38 cellular contexts compared by ENCODE assay signal in genomic region chr2:5132281-5132680, GRCh38.
"Had no signal": no experiment of that assay in that cellular context is flagged by ENCODE, and none has a peak within 500 bp of the region (broad histone marks: within the 10 kb centered on the region; RNA-seq: fewer than 3 reads in every experiment).

No MANE protein-coding gene starts in this region.

- H3K4me3 ChIP-seq: body of pancreas, breast epithelium had no signal

- H3K36me3 Mint-ChIP-seq: activated CD4-positive, alpha-beta memory T cell treated with anti-CD3 and anti-CD28 coated beads for 36 hours; activated naive CD4-positive, alpha-beta T cell treated with anti-CD3 and anti-CD28 coated beads, Interleukin-2, amount 50 U/mL, for 24 hours; activated naive CD8-positive, alpha-beta T cell; activated naive CD8-positive, alpha-beta T cell treated with anti-CD3 and anti-CD28 coated beads, Interleukin-2, amount 10 ng/mL, durations not matched to agents 7 days and 5 days had no signal

- H3K27ac Mint-ChIP-seq: activated B cell treated with CpG ODN at 0.5 μM for 24 hours; activated CD4-positive, alpha-beta memory T cell treated with anti-CD3 and anti-CD28 coated beads for 36 hours; activated CD4-positive, alpha-beta T cell treated with anti-CD3 and anti-CD28 coated beads, Interleukin-2, amount 10 ng/mL, durations not matched to agents 24 days and 14 days; activated CD8-positive, alpha-beta T cell treated with anti-CD3 and anti-CD28 coated beads for 36 hours; activated naive CD4-positive, alpha-beta T cell treated with anti-CD3 and anti-CD28 coated beads for 36 hours; activated naive CD4-positive, alpha-beta T cell treated with anti-CD3 and anti-CD28 coated beads, Interleukin-2, amount 50 U/mL, for 24 hours; activated naive CD8-positive, alpha-beta T cell; activated naive CD8-positive, alpha-beta T cell treated with anti-CD3 and anti-CD28 coated beads, Interleukin-2, amount 10 ng/mL, durations not matched to agents 7 days and 5 days; activated naive CD8-positive, alpha-beta T cell treated with anti-CD3 and anti-CD28 coated beads, Interleukin-2, amount 50 U/mL, for 24 hours; activated T-cell treated with anti-CD3 and anti-CD28 coated beads, Interleukin-2, amount 50 U/mL, for 72 hours; activated T-helper 1 cell treated with anti-CD3 and anti-CD28 coated beads, Interleukin-12 subunit alpha, Interleukin-12 subunit beta, Interleukin-2, Interleukin-4 antibody, amounts not matched to agents 30 ng/mL and 10 ng/mL and 1 ng/mL, durations not matched to agents 14 hours and 24 hours and 36 hours; activated T-helper 17 cell treated with anti-CD3 and anti-CD28 coated beads, Interleukin-2, amount 50 U/mL, for 72 hours; T-helper 1 cell treated with Interleukin-12 subunit alpha and Interleukin-12 subunit beta and Interleukin-4 antibody, amounts not matched to agents 30 μg/mL and 1 μg/mL, for 36 hours; T-helper 2 cell treated with Interferon-gamma antibody and Interleukin-4, amounts not matched to agents 5 μg/mL and 100 μg/mL, for 36 hours had no signal

- H3K9me3 ChIP-seq: body of pancreas, breast epithelium had no signal

- H3K4me1 ChIP-seq: body of pancreas, breast epithelium had no signal

- H3K4me1 Mint-ChIP-seq: activated B cell treated with CpG ODN at 0.5 μM for 24 hours; activated CD4-positive, alpha-beta T cell treated with anti-CD3 and anti-CD28 coated beads, Interleukin-2, amount 10 ng/mL, durations not matched to agents 24 days and 14 days; activated naive CD4-positive, alpha-beta T cell treated with anti-CD3 and anti-CD28 coated beads, Interleukin-2, amount 50 U/mL, for 24 hours; activated naive CD8-positive, alpha-beta T cell treated with anti-CD3 and anti-CD28 coated beads, Interleukin-2, amount 10 ng/mL, durations not matched to agents 7 days and 5 days; activated naive CD8-positive, alpha-beta T cell treated with anti-CD3 and anti-CD28 coated beads, Interleukin-2, amount 50 U/mL, for 24 hours; activated T-helper 17 cell treated with anti-CD3 and anti-CD28 coated beads, Interleukin-2, amount 50 U/mL, for 72 hours had no signal

- H3K9me3 Mint-ChIP-seq: activated B cell treated with CpG ODN at 0.5 μM for 24 hours; activated naive CD4-positive, alpha-beta T cell treated with anti-CD3 and anti-CD28 coated beads, Interleukin-2, amount 50 U/mL, for 24 hours had no signal

- H3K27me3 ChIP-seq: body of pancreas, brain microvascular endothelial cell, breast epithelium had no signal

- H3K36me3 ChIP-seq: brain microvascular endothelial cell, breast epithelium had no signal

- H3K27ac ChIP-seq: body of pancreas, brain microvascular endothelial cell, breast epithelium, VCaP had no signal

- H3K27me3 Mint-ChIP-seq: activated B cell treated with CpG ODN at 0.5 μM for 24 hours; activated CD4-positive, alpha-beta memory T cell treated with anti-CD3 and anti-CD28 coated beads for 36 hours; activated CD4-positive, alpha-beta T cell treated with anti-CD3 and anti-CD28 coated beads, Interleukin-2, amount 10 ng/mL, durations not matched to agents 24 days and 14 days; activated CD8-positive, alpha-beta T cell treated with anti-CD3 and anti-CD28 coated beads for 36 hours; activated naive CD4-positive, alpha-beta T cell treated with anti-CD3 and anti-CD28 coated beads, Interleukin-2, amount 50 U/mL, for 24 hours; activated naive CD8-positive, alpha-beta T cell; activated naive CD8-positive, alpha-beta T cell treated with anti-CD3 and anti-CD28 coated beads, Interleukin-2, amount 10 ng/mL, durations not matched to agents 7 days and 5 days; activated naive CD8-positive, alpha-beta T cell treated with anti-CD3 and anti-CD28 coated beads, Interleukin-2, amount 50 U/mL, for 24 hours; activated T-helper 17 cell treated with anti-CD3 and anti-CD28 coated beads, Interleukin-2, amount 50 U/mL, for 72 hours had no signal

- FAIRE-seq: astrocyte, TTC549 had no signal

- H3K4me3 Mint-ChIP-seq: activated B cell treated with CpG ODN at 0.5 μM for 24 hours; activated CD4-positive, alpha-beta memory T cell treated with anti-CD3 and anti-CD28 coated beads for 36 hours; activated CD4-positive, alpha-beta T cell treated with anti-CD3 and anti-CD28 coated beads, Interleukin-2, amount 10 ng/mL, durations not matched to agents 24 days and 14 days; activated CD8-positive, alpha-beta T cell treated with anti-CD3 and anti-CD28 coated beads for 36 hours; activated naive CD4-positive, alpha-beta T cell treated with anti-CD3 and anti-CD28 coated beads for 36 hours; activated naive CD4-positive, alpha-beta T cell treated with anti-CD3 and anti-CD28 coated beads, Interleukin-2, amount 50 U/mL, for 24 hours; activated naive CD8-positive, alpha-beta T cell; activated naive CD8-positive, alpha-beta T cell treated with anti-CD3 and anti-CD28 coated beads, Interleukin-2, amount 10 ng/mL, durations not matched to agents 7 days and 5 days; activated naive CD8-positive, alpha-beta T cell treated with anti-CD3 and anti-CD28 coated beads, Interleukin-2, amount 50 U/mL, for 24 hours; activated T-cell treated with anti-CD3 and anti-CD28 coated beads, Interleukin-2, amount 50 U/mL, for 4 hours; activated T-cell treated with anti-CD3 and anti-CD28 coated beads, Interleukin-2, amount 50 U/mL, for 72 hours; activated T-helper 1 cell treated with anti-CD3 and anti-CD28 coated beads, Interleukin-12 subunit alpha, Interleukin-12 subunit beta, Interleukin-2, Interleukin-4 antibody, amounts not matched to agents 30 ng/mL and 10 ng/mL and 1 ng/mL, durations not matched to agents 14 hours and 24 hours and 36 hours; activated T-helper 17 cell treated with anti-CD3 and anti-CD28 coated beads, Interleukin-2, amount 50 U/mL, for 72 hours; T-helper 1 cell treated with Interleukin-12 subunit alpha and Interleukin-12 subunit beta and Interleukin-4 antibody, amounts not matched to agents 30 μg/mL and 1 μg/mL, for 36 hours; T-helper 2 cell treated with Interferon-gamma antibody and Interleukin-4, amounts not matched to agents 5 μg/mL and 100 μg/mL, for 36 hours had no signal

- DNase-seq: activated B cell treated with CpG ODN at 0.5 μM for 24 hours; activated CD4-positive, alpha-beta memory T cell treated with anti-CD3 and anti-CD28 coated beads for 36 hours; activated CD4-positive, alpha-beta T cell treated with anti-CD3 and anti-CD28 coated beads for 4 hours; activated CD4-positive, alpha-beta T cell treated with anti-CD3 and anti-CD28 coated beads, Interleukin-2, amount 10 ng/mL, durations not matched to agents 24 days and 14 days; activated CD4-positive, alpha-beta T cell treated with anti-CD3 and anti-CD28 coated beads, Interleukin-2, amount 50 U/mL, for 1 hour; activated CD4-positive, alpha-beta T cell treated with anti-CD3 and anti-CD28 coated beads, Interleukin-2, amount 50 U/mL, for 4 hours; activated CD4-positive, CD25-positive, alpha-beta regulatory T cell treated with anti-CD3 and anti-CD28 coated beads, Interleukin-2, amount 50 U/mL, for 72 hours; activated CD8-positive, alpha-beta memory T cell treated with anti-CD3 and anti-CD28 coated beads, Interleukin-2, amount 50 U/mL, for 4 hours; activated CD8-positive, alpha-beta T cell treated with anti-CD3 and anti-CD28 coated beads for 36 hours; activated effector memory CD4-positive, alpha-beta T cell treated with anti-CD3 and anti-CD28 coated beads, Interleukin-2, amount 50 U/mL, for 16 hours; activated gamma-delta T cell treated with Interleukin-2 at 50 U/mL for 16 hours; activated naive CD4-positive, alpha-beta T cell; activated naive CD4-positive, alpha-beta T cell treated with anti-CD3 and anti-CD28 coated beads for 36 hours; activated naive CD8-positive, alpha-beta T cell treated with anti-CD3 and anti-CD28 coated beads, Interleukin-2, amount 10 ng/mL, durations not matched to agents 7 days and 5 days; activated naive CD8-positive, alpha-beta T cell treated with anti-CD3 and anti-CD28 coated beads, Interleukin-2, amount 50 U/mL, for 24 hours; activated T-cell treated with anti-CD3 and anti-CD28 coated beads for 4 hours; activated T-cell treated with anti-CD3 and anti-CD28 coated beads, Interleukin-2, amount 50 U/mL, for 1 hour; activated T-cell treated with anti-CD3 and anti-CD28 coated beads, Interleukin-2, amount 50 U/mL, for 4 hours; activated T-cell treated with anti-CD3 and anti-CD28 coated beads, Interleukin-2, amount 50 U/mL, for 72 hours; amygdala; anterior cingulate cortex; body of pancreas; brain microvascular endothelial cell; central memory CD4-positive, alpha-beta T cell; cerebellar nuclear complex; T-helper 1 cell; T-helper 2 cell; T-helper 9 cell had no signal
